Comparison of ENCODE assay signal across 18 cellular contexts in the genomic region with DNA sequence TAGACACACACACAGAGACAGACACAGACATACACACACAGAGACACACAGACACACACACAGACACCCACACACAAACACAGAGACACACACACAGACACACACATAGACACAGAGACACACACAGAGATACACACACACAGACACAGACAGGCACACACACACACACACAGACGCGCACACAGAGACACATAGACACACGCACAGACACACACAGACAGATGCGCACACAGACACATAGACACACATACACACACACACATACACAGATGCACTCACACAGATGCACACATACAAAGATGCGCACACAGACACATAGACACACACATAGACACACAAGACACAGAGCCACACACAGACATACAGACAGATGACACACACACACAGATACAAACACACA. TPM values are rescaled to one million over a fixed set of nuclear protein-coding genes. Genes with fewer than 3 reads are reported as not detected.
A peak's percentile ranks its signal among the peaks of the same experiment; 100 is the strongest.
DNase-seq lines count a peak whose midpoint lies in the region; ATAC-seq, FAIRE-seq and TF ChIP-seq lines count a peak whose summit lies in the region.
"Had no signal": no experiment of that assay in that cellular context is flagged by ENCODE, and none has a peak within 500 bp of the region (broad histone marks: within the 10 kb centered on the region; RNA-seq: fewer than 3 reads in every experiment).

No MANE protein-coding gene starts in this region.

- BruUV-seq in HepG2 (replicated peaks; lab: Mats Ljungman, UMichigan) (no TSS peak), GM12878 (replicated peaks; lab: Mats Ljungman, UMichigan) (no TSS peak)

- WGBS in HepG2 (ENCODE audit: low lambda C conversion rate) = 97% methylated on average over 5 of the region's 5 CpGs
- 100% methylated on average over 2 of the region's 5 CpGs for WGBS in right lobe of liver (ENCODE audit: insufficient coverage, low coverage, low lambda C conversion rate, missing lambda C conversion rate)
- WGBS in GM12878 (ENCODE audit: insufficient coverage, insufficient replicate concordance, low lambda C conversion rate, missing lambda C conversion rate) = 95% methylated on average over 5 of the region's 5 CpGs

- CTCF ChIA-PET in HepG2 (lab: Yijun Ruan, JAX; ENCODE audit: low intra/inter-chr PET ratio, low total read pairs) = no interaction called here
- CTCF ChIA-PET in GM12878 (lab: Yijun Ruan, JAX) = no interaction called here
- CTCF ChIA-PET in naive thymus-derived CD4-positive, alpha-beta T cell (lab: Charles Lee) = no interaction called here

- H3K27me3 Mint-ChIP-seq in naive thymus-derived CD4-positive, alpha-beta T cell = no peaks in the 10 kb centered on the region
- no peaks in the 10 kb centered on the region for H3K27me3 Mint-ChIP-seq in stimulated activated naive CD8-positive, alpha-beta T cell treated with anti-CD3 and anti-CD28 coated beads, Interleukin-15, amount 100 ng/mL, for 72 hours
- H3K27me3 Mint-ChIP-seq: CD4-positive, alpha-beta T cell had no signal

- no peak overlapping the region for H3K27ac Mint-ChIP-seq in naive thymus-derived CD4-positive, alpha-beta T cell
- no peak overlapping the region for H3K27ac Mint-ChIP-seq in stimulated activated naive CD8-positive, alpha-beta T cell treated with anti-CD3 and anti-CD28 coated beads, Interleukin-15, amount 100 ng/mL, for 72 hours
- H3K27ac Mint-ChIP-seq: CD4-positive, alpha-beta T cell had no signal

- H3K4me3 ChIP-seq in HepG2 (replicated peaks in 1 of 3; ENCODE audit: insufficient read depth in 1 of 3, low read depth in 2 of 3, low read length in 3 of 3) (no peak overlapping the region), right lobe of liver (no peak overlapping the region), GM12878 (no peak overlapping the region), HAP-1 (no peak overlapping the region)
- H3K4me3 ChIP-seq in naive thymus-derived CD4-positive, alpha-beta T cell (ENCODE audit: low read length) = no peak overlapping the region
- H3K4me3 ChIP-seq: A549, GM23248 had no signal

- no peak overlapping the region for H3K4me2 ChIP-seq in HepG2 (ENCODE audit: low read depth, low read length)
- H3K4me2 ChIP-seq in GM12878 (ENCODE audit: control insufficient read depth, insufficient read depth) = no peak overlapping the region
- H3K4me2 ChIP-seq: A549 had no signal

- intact Hi-C loops in HepG2 (cut with micrococcal nuclease; ENCODE audit: unreplicated experiment) (no loop called here), right lobe of liver (cut with DNase I) (no loop called here), GM12878 (cut with micrococcal nuclease; ENCODE audit: unreplicated experiment) (no loop called here)
- intact Hi-C loops in naive thymus-derived CD4-positive, alpha-beta T cell (cut with micrococcal nuclease) = no loop called here

- no peaks in the 10 kb centered on the region for H3K36me3 ChIP-seq in HepG2 (replicated peaks in 1 of 2; ENCODE audit: control insufficient read depth in 1 of 2, insufficient read depth in 2 of 2, low read length in 2 of 2)
- no peaks in the 10 kb centered on the region for H3K36me3 ChIP-seq in right lobe of liver
- H3K36me3 ChIP-seq in GM12878 (ENCODE audit: control insufficient read depth in 2 of 2, insufficient read depth in 2 of 2, low read length in 1 of 2) = peaks cover 7 to 37% of the 10 kb centered on the region in 2 experiments; a peak in 3 of 4 replicates
- peaks cover 4 to 71% (median 26%) of the 10 kb centered on the region in 3 experiments for H3K36me3 ChIP-seq in naive thymus-derived CD4-positive, alpha-beta T cell (ENCODE audit: control insufficient read depth in 2 of 3, insufficient read depth in 3 of 3, low read length in 3 of 3)
- no peaks in the 10 kb centered on the region for H3K36me3 ChIP-seq in HAP-1 (replicated peaks)

- H3K4me1 Mint-ChIP-seq in naive thymus-derived CD4-positive, alpha-beta T cell = peaks cover 16 to 42% (median 37%) of the 10 kb centered on the region in 7 donors
- peaks cover 37% of the 10 kb centered on the region for H3K4me1 Mint-ChIP-seq in stimulated activated naive CD8-positive, alpha-beta T cell treated with anti-CD3 and anti-CD28 coated beads, Interleukin-15, amount 100 ng/mL, for 72 hours

- in situ Hi-C loops in HepG2 (cut with HindIII; ENCODE audit: extremely low pct_ligation_motif_present, low pct_unique_long_range_greater_than_20kb) = no loop called here
- in situ Hi-C loops in GM12878 (cut with MboI) = no loop called here
- in situ Hi-C loops in HAP-1 (cut with MboI; ENCODE audit: low sequenced_read_pairs) = no loop called here

- H2AFZ ChIP-seq in HepG2 (ENCODE audit: low read length) = no peak overlapping the region
- H2AFZ ChIP-seq in GM12878 (ENCODE audit: control insufficient read depth, low read depth, low read length) = no peak overlapping the region
- H2AFZ ChIP-seq: GM23248 had no signal

- H4K20me1 ChIP-seq in HepG2 (ENCODE audit: insufficient read depth, low read length) = no peaks in the 10 kb centered on the region
- no peaks in the 10 kb centered on the region for H4K20me1 ChIP-seq in GM12878 (ENCODE audit: control insufficient read depth, insufficient read depth)

- no peak for TF ChIP-seq CTCF in HepG2 (CRISPR knock-in tag; IDR thresholded peaks at IDR 0.05)
- no peak for TF ChIP-seq CTCF in right lobe of liver (IDR thresholded peaks at IDR 0.05)
- no peak for TF ChIP-seq CTCF in GM12878 (IDR thresholded peaks at IDR 0.05 in 2 of 3, conservative IDR thresholded peaks at IDR 0.05 in 1 of 3; ENCODE audit: control insufficient read depth in 2 of 3, extremely low read depth in 1 of 3, insufficient read depth in 1 of 3, low read depth in 3 of 3, low read length in 3 of 3)

- H3K9me3 Mint-ChIP-seq in naive thymus-derived CD4-positive, alpha-beta T cell = no peaks in the 10 kb centered on the region
- no peaks in the 10 kb centered on the region for H3K9me3 Mint-ChIP-seq in stimulated activated naive CD8-positive, alpha-beta T cell treated with anti-CD3 and anti-CD28 coated beads, Interleukin-15, amount 100 ng/mL, for 72 hours
- H3K9me3 Mint-ChIP-seq: CD4-positive, alpha-beta T cell had no signal

- FAIRE-seq in HepG2 (lab: Jason Lieb, UNC) (no peak), GM12878 (lab: Jason Lieb, UNC) (peak; percentile 71)
- FAIRE-seq: A549 had no signal

- RAD21 ChIA-PET in GM12878 (lab: Charles Lee; ENCODE audit: unreplicated experiment) = no interaction called here

- no peak overlapping the region for H3K27ac ChIP-seq in HepG2 (ENCODE audit: extremely low read length, insufficient read depth, low read length)
- no peak overlapping the region for H3K27ac ChIP-seq in right lobe of liver
- no peak overlapping the region for H3K27ac ChIP-seq in GM12878 (ENCODE audit: control insufficient read depth, insufficient read depth)
- peak overlapping the region; percentile 40 for H3K27ac ChIP-seq in naive thymus-derived CD4-positive, alpha-beta T cell (ENCODE audit: low read depth, low read length)
- H3K27ac ChIP-seq: 22Rv1, A549, C4-2B, GM23248 had no signal

- POLR2A ChIA-PET in HepG2 (lab: Yijun Ruan, JAX) = no interaction called here
- POLR2A ChIA-PET in GM12878 (lab: Charles Lee) = no interaction called here
- POLR2A ChIA-PET in naive thymus-derived CD4-positive, alpha-beta T cell (lab: Charles Lee) = no interaction called here

- H3K79me2 ChIP-seq in HepG2 (ENCODE audit: insufficient read depth, low read length) (no peaks in the 10 kb centered on the region), GM12878 (ENCODE audit: control insufficient read depth, insufficient read depth, low read length) (no peaks in the 10 kb centered on the region)

- TF ChIP-seq EP300 in HepG2 (IDR thresholded peaks at IDR 0.05; ENCODE audit: low read depth in 2 of 2, low read length in 2 of 2) (no peak), HepG2 (CRISPR knock-in tag; IDR thresholded peaks at IDR 0.05; ENCODE audit: borderline replicate concordance) (no peak), GM12878 (IDR thresholded peaks at IDR 0.05; ENCODE audit: borderline replicate concordance in 1 of 2, control insufficient read depth in 1 of 2, low read depth in 2 of 2, low read length in 2 of 2) (no peak)

- TF ChIP-seq POLR2A in HepG2 (IDR thresholded peaks at IDR 0.05; ENCODE audit: insufficient read depth in 1 of 2, low read depth in 2 of 2, low read length in 2 of 2) = no peak
- no peak for TF ChIP-seq POLR2A in right lobe of liver (IDR thresholded peaks at IDR 0.05)
- no peak for TF ChIP-seq POLR2A in GM12878 (IDR thresholded peaks at IDR 0.05; ENCODE audit: low read depth, low read length)

- no peak for DNase-seq in HepG2 (ENCODE audit: low spot score)
- no peak for DNase-seq in right lobe of liver
- DNase-seq in GM12878 (ENCODE audit: low read depth, low spot score) = no peak
- no peak for DNase-seq in naive thymus-derived CD4-positive, alpha-beta T cell
- DNase-seq in HAP-1 (ENCODE audit: low spot score in 2 of 2) = no peak
- no peak for DNase-seq in T-helper 9 cell
- DNase-seq in stimulated activated naive CD8-positive, alpha-beta T cell treated with anti-CD3 and anti-CD28 coated beads, Interleukin-15, amount 100 ng/mL, for 72 hours = no peak
- DNase-seq: AML-193; Caco-2; CD4-positive, alpha-beta T cell; DMS79; GDM1; GM23248; H7 had no signal

- H3K4me3 Mint-ChIP-seq in naive thymus-derived CD4-positive, alpha-beta T cell = no peak overlapping the region
- H3K4me3 Mint-ChIP-seq in stimulated activated naive CD8-positive, alpha-beta T cell treated with anti-CD3 and anti-CD28 coated beads, Interleukin-15, amount 100 ng/mL, for 72 hours = no peak overlapping the region
- H3K4me3 Mint-ChIP-seq: CD4-positive, alpha-beta T cell had no signal

- no peak overlapping the region for H3K9ac ChIP-seq in HepG2 (ENCODE audit: insufficient read depth, low read depth, low read length)
- no peak overlapping the region for H3K9ac ChIP-seq in GM12878 (ENCODE audit: control insufficient read depth, insufficient read depth, low read length)
- H3K9ac ChIP-seq: GM23248 had no signal

- no peaks in the 10 kb centered on the region for H3K9me3 ChIP-seq in HepG2 (ENCODE audit: low read length)
- H3K9me3 ChIP-seq in right lobe of liver = no peaks in the 10 kb centered on the region
- no peaks in the 10 kb centered on the region for H3K9me3 ChIP-seq in GM12878 (replicated peaks; ENCODE audit: control insufficient read depth, insufficient read depth, low read length)
- no peaks in the 10 kb centered on the region for H3K9me3 ChIP-seq in naive thymus-derived CD4-positive, alpha-beta T cell (ENCODE audit: control insufficient read depth in 2 of 3, low read length in 3 of 3)
- no peaks in the 10 kb centered on the region for H3K9me3 ChIP-seq in HAP-1
- H3K9me3 ChIP-seq: A549, Caco-2 had no signal

- H3K36me3 Mint-ChIP-seq in naive thymus-derived CD4-positive, alpha-beta T cell = peaks cover 0 to 9% (median 8%) of the 10 kb centered on the region in 5 donors

- SMC1A ChIA-PET in GM12878 (lab: Charles Lee; ENCODE audit: uncharacterized antibody, unreplicated experiment) = no interaction called here

- H3K4me1 ChIP-seq in HepG2 (ENCODE audit: insufficient read depth, low read length) (no peaks in the 10 kb centered on the region), right lobe of liver (no peaks in the 10 kb centered on the region), GM12878 (ENCODE audit: control insufficient read depth, insufficient read depth, low read length) (no peaks in the 10 kb centered on the region), HAP-1 (no peaks in the 10 kb centered on the region)
- H3K4me1 ChIP-seq in naive thymus-derived CD4-positive, alpha-beta T cell (ENCODE audit: control insufficient read depth in 2 of 2, insufficient read depth in 2 of 2, low read length in 2 of 2) = peaks cover 18 to 33% of the 10 kb centered on the region in 2 donors
- H3K4me1 ChIP-seq: A549, Caco-2 had no signal

- TF ChIP-seq RAD21 in HepG2 (CRISPR knock-in tag; IDR thresholded peaks at IDR 0.05) = no peak
- TF ChIP-seq RAD21 in GM12878 (IDR thresholded peaks at IDR 0.05; ENCODE audit: insufficient read depth, low read depth, low read length) = no peak

- no peaks in the 10 kb centered on the region; a peak in 1 of 5 replicates for H3K27me3 ChIP-seq in HepG2 (ENCODE audit: control insufficient read depth in 1 of 2, insufficient read depth in 2 of 2, low read length in 2 of 2)
- H3K27me3 ChIP-seq in right lobe of liver = no peaks in the 10 kb centered on the region
- no peaks in the 10 kb centered on the region for H3K27me3 ChIP-seq in GM12878 (replicated peaks in 1 of 2; ENCODE audit: control insufficient read depth in 2 of 2, insufficient read depth in 2 of 2, low read length in 1 of 2)
- no peaks in the 10 kb centered on the region for H3K27me3 ChIP-seq in naive thymus-derived CD4-positive, alpha-beta T cell (ENCODE audit: control insufficient read depth in 2 of 2, insufficient read depth in 2 of 2, low read length in 2 of 2)
- H3K27me3 ChIP-seq in HAP-1 (ENCODE audit: low read depth) = no peaks in the 10 kb centered on the region

- no peak for ATAC-seq in HepG2
- no peak for ATAC-seq in right lobe of liver
- ATAC-seq in GM12878 = no peak
- ATAC-seq in naive thymus-derived CD4-positive, alpha-beta T cell = no peak
- no peak for ATAC-seq in GM19463 (IDR thresholded peaks at IDR 0.05; ENCODE audit: unreplicated experiment)
- ATAC-seq in stimulated activated naive CD8-positive, alpha-beta T cell treated with anti-CD3 and anti-CD28 coated beads, Interleukin-15, amount 100 ng/mL, for 72 hours = no peak
- ATAC-seq: A549 had no signal

RNA-seq across cellular contexts. Expression of gene KIF21B, which starts 16.0 kb away (rescaled TPM):
- total RNA-seq in HepG2 (2016; rRNA removed; fragmentation: Illumina TruSeq; extraction: Trizol) (0.13 and 0.20 TPM in 2 replicates), right lobe of liver (1 to 10 TPM in 4 of 6 experiments, under 1 TPM in 2; 0.75 to 4.4 (median 1.4) TPM), GM12878 (2014; rRNA removed) (22.2 and 24.9 TPM in 2 replicates), GM12878 (2014; rRNA removed; fragmentation: Illumina TruSeq; extraction: Trizol) (13.5 and 16.1 TPM in 2 replicates), GM12878 (2021) (44.4 and 47.7 TPM in 2 replicates)
- total RNA-seq in HepG2 (2016; cell fraction: cytosol; rRNA removed; fragmentation: Illumina TruSeq; extraction: Trizol; ENCODE audit: low read depth) = 0.20 and 0.26 TPM in 2 replicates
- 0.18 and 0.24 TPM in 2 replicates for total RNA-seq in HepG2 (2016; cell fraction: insoluble cytoplasmic fraction; rRNA removed; fragmentation: Illumina TruSeq; extraction: Trizol)
- total RNA-seq in HepG2 (2016; cell fraction: membrane; rRNA removed; fragmentation: Illumina TruSeq; extraction: Trizol) = 0.28 and 0.31 TPM in 2 replicates
- 0.19 and 0.22 TPM in 2 replicates for total RNA-seq in HepG2 (2016; cell fraction: nucleus; rRNA removed; fragmentation: Illumina TruSeq; extraction: Trizol)
- polyA plus RNA-seq in HepG2 (2011; rRNA removed) (0.17 and 0.22 TPM in 2 replicates), GM12878 (2011; rRNA removed) (6.2 and 9.2 TPM in 2 replicates), GM12878 (2014; fragmentation: Illumina TruSeq; extraction: Trizol) (13.1 and 24.3 TPM in 2 replicates), GM12878 (2014; fragmentation: Nextera tagmentation; extraction: Ambion mirVana) (1 to 10 TPM; 2.3 to 2.9 TPM), GM12878 (2014; rRNA removed) (33.3 and 36.8 TPM in 2 replicates), GM12878 (2016; fragmentation: Nextera tagmentation; extraction: Ambion mirVana) (1 to 10 TPM; 4.4 to 5.2 TPM)
- polyA plus RNA-seq in HepG2 (2011; cell fraction: cytosol; rRNA removed) = 0.17 and 0.25 TPM in 2 replicates
- polyA plus RNA-seq in HepG2 (2011; cell fraction: nucleus; rRNA removed) = 0.76 and 0.82 TPM in 2 replicates
- polyA plus RNA-seq in HepG2 (2012) = 0.15 and 0.25 TPM in 2 replicates
- 0.27 and 0.36 TPM in 2 replicates for polyA plus RNA-seq in HepG2 (2016; cell fraction: cytosol; fragmentation: Illumina TruSeq; extraction: Trizol; ENCODE audit: low read depth)
- polyA plus RNA-seq in HepG2 (2016; cell fraction: insoluble cytoplasmic fraction; fragmentation: Illumina TruSeq; extraction: Trizol; ENCODE audit: low read depth) = 0.05 and 0.10 TPM in 2 replicates
- 0.26 and 0.30 TPM in 2 replicates for polyA plus RNA-seq in HepG2 (2016; cell fraction: membrane; fragmentation: Illumina TruSeq; extraction: Trizol; ENCODE audit: low read depth)
- polyA plus RNA-seq in HepG2 (2016; cell fraction: nucleus; fragmentation: Illumina TruSeq; extraction: Trizol; ENCODE audit: insufficient read depth, low read depth) = 0.25 TPM in 2 replicates
- polyA minus RNA-seq in HepG2 (2011; rRNA and poly(A)+ RNA removed; ENCODE audit: low replicate concordance) = 1.0 and 6.8 TPM in 2 replicates
- 0.30 and 0.44 TPM in 2 replicates for polyA minus RNA-seq in HepG2 (2011; cell fraction: cytosol; rRNA and poly(A)+ RNA removed)
- polyA minus RNA-seq in HepG2 (2011; cell fraction: nucleus; rRNA and poly(A)+ RNA removed) = 0.37 and 0.52 TPM in 2 replicates
- total RNA-seq in GM12878 (2013; cell fraction: nucleolus; rRNA removed) = 52.3 and 59.4 TPM in 2 replicates
- polyA plus RNA-seq in GM12878 (2011; ENCODE audit: low read depth) = 4.4 TPM
- 14.5 and 16.7 TPM in 2 replicates for polyA plus RNA-seq in GM12878 (2011; cell fraction: cytosol; rRNA removed)
- polyA plus RNA-seq in GM12878 (2011; cell fraction: nucleus; rRNA removed) = 55.4 and 74.8 TPM in 2 replicates
- polyA plus RNA-seq in GM12878 (2012) = 8.4 and 9.0 TPM in 2 replicates
- polyA minus RNA-seq in GM12878 (2011; rRNA and poly(A)+ RNA removed) = 18.2 and 29.6 TPM in 2 replicates
- 11.2 and 11.9 TPM in 2 replicates for polyA minus RNA-seq in GM12878 (2011; cell fraction: cytosol; rRNA and poly(A)+ RNA removed)
- polyA minus RNA-seq in GM12878 (2011; cell fraction: nucleus; rRNA and poly(A)+ RNA removed) = 21.9 and 39.5 TPM in 2 replicates
- 10 to 100 TPM; 68.3 to 97.6 (median 73.4) TPM for total RNA-seq in naive thymus-derived CD4-positive, alpha-beta T cell
- polyA plus RNA-seq in naive thymus-derived CD4-positive, alpha-beta T cell = 1 to 10 TPM; 3.0 to 8.1 TPM
- total RNA-seq: GM23248 had no signal

Comparison
In these comparisons a context has a peak if more than half of its experiments do, and no peak if none do; other contexts are left out.
1. Of the 75 proteins assayed by ChIP-seq in both HepG2 and GM12878: peak only in HepG2: none; only in GM12878: BCL3 and PBX3; in both: none; in neither: 73.